Comparison of ENCODE assay signal across 1 cellular context in the genomic region with DNA sequence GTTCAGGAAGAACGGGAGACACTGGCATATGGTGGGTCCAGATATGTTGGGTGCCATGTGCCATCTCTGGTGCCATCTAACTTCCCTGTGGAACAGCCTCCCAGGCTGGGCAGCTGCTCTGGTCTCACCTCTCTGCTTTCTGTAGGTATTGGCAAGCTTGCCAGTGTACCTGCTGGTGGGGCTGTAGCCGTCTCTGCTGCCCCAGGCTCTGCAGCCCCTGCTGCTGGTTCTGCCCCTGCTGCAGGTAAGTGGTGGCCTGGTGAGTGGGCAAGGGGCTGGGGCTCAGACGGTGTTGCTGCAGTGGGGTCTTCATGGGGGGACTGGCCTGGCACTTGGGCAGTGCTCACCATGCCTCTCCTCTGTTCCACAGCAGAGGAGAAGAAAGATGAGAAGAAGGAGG.
TF ChIP-seq lines count a peak whose summit lies in the region.

No MANE protein-coding gene starts in this region.

TF ChIP-seq in GM12878, 131 proteins besides CTCF, POLR2A, EP300 and RAD21:
- TF ChIP-seq EZH2 (IDR thresholded peaks at IDR 0.05; ENCODE audit: borderline replicate concordance, control insufficient read depth, low read depth, low read length) (no peak), CBFB (IDR thresholded peaks at IDR 0.05; ENCODE audit: low read depth) (no peak), RBBP5 (conservative IDR thresholded peaks at IDR 0.05) (no peak)
- TF ChIP-seq, protein P1, sequence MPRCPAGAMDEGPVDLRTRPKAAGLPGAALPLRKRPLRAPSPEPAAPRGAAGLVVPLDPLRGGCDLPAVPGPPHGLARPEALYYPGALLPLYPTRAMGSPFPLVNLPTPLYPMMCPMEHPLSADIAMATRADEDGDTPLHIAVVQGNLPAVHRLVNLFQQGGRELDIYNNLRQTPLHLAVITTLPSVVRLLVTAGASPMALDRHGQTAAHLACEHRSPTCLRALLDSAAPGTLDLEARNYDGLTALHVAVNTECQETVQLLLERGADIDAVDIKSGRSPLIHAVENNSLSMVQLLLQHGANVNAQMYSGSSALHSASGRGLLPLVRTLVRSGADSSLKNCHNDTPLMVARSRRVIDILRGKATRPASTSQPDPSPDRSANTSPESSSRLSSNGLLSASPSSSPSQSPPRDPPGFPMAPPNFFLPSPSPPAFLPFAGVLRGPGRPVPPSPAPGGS (IDR thresholded peaks at IDR 0.05; ENCODE audit: borderline replicate concordance, insufficient read depth, low read depth, low read length, poor library complexity, severe bottlenecking): no peak
